In genomic region chr6:21227486-21227885, GRCh38 we compare ENCODE assay signal across 21 cellular contexts.
DNase-seq lines count a peak whose midpoint lies in the region; ATAC-seq, FAIRE-seq and TF ChIP-seq lines count a peak whose summit lies in the region.
"Had no signal": no experiment of that assay in that cellular context is flagged by ENCODE, and none has a peak within 500 bp of the region (broad histone marks: within the 10 kb centered on the region; RNA-seq: fewer than 3 reads in every experiment).

No MANE protein-coding gene starts in this region.

- in situ Hi-C loops in GM23248 (cut with MboI): no loop called here

- DNase-seq in GM23248 (peak; percentile 58), LHCN-M2 (ENCODE audit: low read depth) (peak; percentile 12), bronchial epithelial cell (ENCODE audit: low read depth) (peak; percentile 92), renal cortical epithelial cell (ENCODE audit: low read depth) (peak; percentile 24), stomach (no peak)
- no peak for DNase-seq in stimulated activated CD4-positive, alpha-beta T cell treated with anti-CD3 and anti-CD28 coated beads, Interleukin-15, amount 100 ng/mL, for 24 hours
- DNase-seq: activated CD4-positive, CD25-positive, alpha-beta regulatory T cell treated with anti-CD3 and anti-CD28 coated beads, Interleukin-2, amount 50 U/mL, for 72 hours; activated naive CD8-positive, alpha-beta T cell treated with anti-CD3 and anti-CD28 coated beads, Interleukin-2, amount 50 U/mL, for 24 hours; BE2C; Calu3; effector CD4-positive, alpha-beta T cell; islet precursor cell; naive thymus-derived CD4-positive, alpha-beta T cell; NCI-H1105; NCI-H69; OCI-M1; posterior cingulate gyrus; small intestine; stimulated activated CD4-positive, alpha-beta T cell treated with anti-CD3 and anti-CD28 coated beads, Interleukin-4, amount 100 ng/mL, for 24 hours had no signal

- H3K27me3 ChIP-seq in GM23248 (replicated peaks; ENCODE audit: insufficient read depth) (no peaks in the 10 kb centered on the region), bronchial epithelial cell (ENCODE audit: control insufficient read depth, insufficient read depth, low read length) (no peaks in the 10 kb centered on the region), stomach (no peaks in the 10 kb centered on the region)
- H3K27me3 ChIP-seq: BE2C had no signal

- H4K20me1 ChIP-seq in GM23248 (ENCODE audit: insufficient read depth): no peaks in the 10 kb centered on the region

- H3K4me1 ChIP-seq in GM23248 (ENCODE audit: insufficient read depth) (peaks cover 22% of the 10 kb centered on the region), stomach (no peaks in the 10 kb centered on the region)
- H3K4me1 ChIP-seq: BE2C had no signal

- ATAC-seq in HG03139 (IDR thresholded peaks at IDR 0.05; ENCODE audit: unreplicated experiment): no peak
- ATAC-seq: activated naive CD8-positive, alpha-beta T cell treated with anti-CD3 and anti-CD28 coated beads, Interleukin-2, amount 50 U/mL, for 24 hours; K562; naive thymus-derived CD4-positive, alpha-beta T cell had no signal

- H3K9me3 ChIP-seq in GM23248 (ENCODE audit: low read depth) (no peaks in the 10 kb centered on the region), stomach (no peaks in the 10 kb centered on the region)
- H3K9me3 ChIP-seq: BE2C had no signal

- 65 to 66% methylated on average over 6 of the region's 6 CpGs for WGBS in GM23248 (ENCODE audit: low coverage in 1 of 2, low lambda C conversion rate in 2 of 2, missing lambda C conversion rate in 2 of 2), 2 experiments
- WGBS in stomach, 5 donors: 88 to 96% (median 94%) methylated on average over 6 of the region's 6 CpGs

- H2AFZ ChIP-seq in GM23248: no peak overlapping the region

- TF ChIP-seq POLR2A in stomach (IDR thresholded peaks at IDR 0.05): no peak

- no peak overlapping the region for H3K9ac ChIP-seq in GM23248

- no peak overlapping the region for H3K4me3 ChIP-seq in GM23248
- no peak overlapping the region for H3K4me3 ChIP-seq in bronchial epithelial cell (ENCODE audit: low read depth, low read length)
- H3K4me3 ChIP-seq in stomach: no peak overlapping the region
- H3K4me3 ChIP-seq: K562 had no signal

- no peaks in the 10 kb centered on the region for H3K79me2 ChIP-seq in GM23248 (ENCODE audit: insufficient read depth)

- peak overlapping the region; percentile 38 for H3K4me2 ChIP-seq in GM23248 (ENCODE audit: unreplicated experiment)

- no peaks in the 10 kb centered on the region for H3K36me3 ChIP-seq in GM23248 (ENCODE audit: low read depth)
- no peaks in the 10 kb centered on the region for H3K36me3 ChIP-seq in bronchial epithelial cell (ENCODE audit: control insufficient read depth, insufficient read depth, low read length)
- peaks cover 0 to 42% (median 29%) of the 10 kb centered on the region in 4 donors for H3K36me3 ChIP-seq in stomach

- TF ChIP-seq CTCF in bronchial epithelial cell (IDR thresholded peaks at IDR 0.05; ENCODE audit: insufficient read depth, low read length, severe bottlenecking) (no peak), stomach (IDR thresholded peaks at IDR 0.05) (no peak)

- intact Hi-C loops in stomach (cut with DNase I; ENCODE audit: low total_unique reads): no loop called here

- no peaks in the 10 kb centered on the region for H3K9me2 ChIP-seq in GM23248 (ENCODE audit: insufficient read depth)

- peaks cover 23% of the 10 kb centered on the region for H3F3A ChIP-seq in GM23248 (ENCODE audit: insufficient read depth)

- no peak overlapping the region for H3K27ac ChIP-seq in GM23248
- no peak overlapping the region for H3K27ac ChIP-seq in stomach

- TF ChIP-seq EP300 in stomach (IDR thresholded peaks at IDR 0.05): no peak

- no peak for FAIRE-seq in bronchial epithelial cell (lab: Jason Lieb, UNC)
- FAIRE-seq: K562, small intestine had no signal

Comparison
In these comparisons a context has a peak if more than half of its experiments do, and no peak if none do; other contexts are left out.
1. DNase-seq: peak in GM23248 (single experiment), LHCN-M2 (single experiment), bronchial epithelial cell (single experiment) and renal cortical epithelial cell (single experiment); none in stomach (single experiment) and stimulated activated CD4-positive, alpha-beta T cell treated with anti-CD3 and anti-CD28 coated beads, Interleukin-15, amount 100 ng/mL, for 24 hours (single experiment).